11 cellular contexts compared by ENCODE assay signal in the genomic region with DNA sequence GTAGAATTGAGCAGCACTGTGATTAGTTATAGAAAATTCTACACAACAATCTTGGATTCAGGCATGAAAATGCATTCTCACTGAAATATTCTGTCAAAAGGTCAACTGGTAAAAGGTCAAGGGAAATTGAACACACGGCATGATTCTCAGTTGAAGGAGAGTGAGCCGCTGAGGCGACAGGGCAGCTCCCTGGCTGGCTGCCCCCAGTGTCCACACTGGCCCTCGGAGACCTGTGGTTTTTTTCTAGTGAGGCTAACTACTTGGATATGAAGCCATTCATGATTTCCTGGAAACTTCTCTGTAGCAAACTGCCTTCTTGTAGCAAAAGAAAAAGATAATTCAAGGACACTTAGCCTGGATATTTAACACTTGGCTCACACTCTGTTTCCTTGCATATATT. TPM values are rescaled to one million over a fixed set of nuclear protein-coding genes. Genes with fewer than 3 reads are reported as not detected.
DNase-seq lines count a peak whose midpoint lies in the region; ATAC-seq and TF ChIP-seq lines count a peak whose summit lies in the region.
"Had no signal": no experiment of that assay in that cellular context is flagged by ENCODE, and none has a peak within 500 bp of the region (broad histone marks: within the 10 kb centered on the region; RNA-seq: fewer than 3 reads in every experiment).

No MANE protein-coding gene starts in this region.

- dilution Hi-C loops in IMR-90 (cut with HindIII; ENCODE audit: low sequenced_read_pairs, unreplicated experiment) = no loop called here

- POLR2A ChIA-PET in IMR-90 (lab: Charles Lee; ENCODE audit: unreplicated experiment) = no interaction called here

- no peaks in the 10 kb centered on the region for H3K9me3 ChIP-seq in IMR-90 (ENCODE audit: control insufficient read depth, insufficient read depth, low read length)
- H3K9me3 ChIP-seq in breast epithelium = no peaks in the 10 kb centered on the region

- H3K4me1 Mint-ChIP-seq in activated naive CD4-positive, alpha-beta T cell treated with anti-CD3 and anti-CD28 coated beads for 36 hours (ENCODE audit: low read depth) = no peaks in the 10 kb centered on the region
- H3K4me1 Mint-ChIP-seq: naive thymus-derived CD8-positive, alpha-beta T cell had no signal

- H3K27me3 Mint-ChIP-seq in activated naive CD4-positive, alpha-beta T cell treated with anti-CD3 and anti-CD28 coated beads for 36 hours (ENCODE audit: low read depth) = peaks cover 4% of the 10 kb centered on the region

- H3K9me1 ChIP-seq in IMR-90 (ENCODE audit: insufficient read depth, low read length) = no peaks in the 10 kb centered on the region

- H3K4me1 ChIP-seq in IMR-90 (ENCODE audit: control insufficient read depth, insufficient read depth, low read length) (no peaks in the 10 kb centered on the region), breast epithelium (no peaks in the 10 kb centered on the region)

- no peak overlapping the region for H3K4ac ChIP-seq in IMR-90 (ENCODE audit: low read depth, low read length)

- TF ChIP-seq RAD21 in IMR-90 (IDR thresholded peaks at IDR 0.05; ENCODE audit: low read length) = no peak

- CTCF ChIA-PET in IMR-90 (lab: Yijun Ruan, JAX) = no interaction called here
- CTCF ChIA-PET in activated naive CD4-positive, alpha-beta T cell treated with anti-CD3 and anti-CD28 coated beads for 36 hours (lab: Charles Lee) = no interaction called here

- H3K27ac ChIP-seq in IMR-90 (ENCODE audit: insufficient read depth, low read length) (no peak overlapping the region), breast epithelium (peak overlapping the region; percentile 78 to 84)

- TF ChIP-seq CTCF in IMR-90 (conservative IDR thresholded peaks at IDR 0.05; ENCODE audit: low read depth, low read length) (no peak), breast epithelium (IDR thresholded peaks at IDR 0.05) (no peak)

- H2BK120ac ChIP-seq in IMR-90 (ENCODE audit: low read depth, low read length) = no peak overlapping the region

- H3K9ac ChIP-seq in IMR-90 (ENCODE audit: low read depth, low read length) = no peak overlapping the region

- H2BK5ac ChIP-seq in IMR-90 (ENCODE audit: low read depth, low read length, poor library complexity, severe bottlenecking) = no peak overlapping the region

- no peak overlapping the region for H3K18ac ChIP-seq in IMR-90 (ENCODE audit: low read depth, low read length)

- H3K27ac Mint-ChIP-seq in activated naive CD4-positive, alpha-beta T cell treated with anti-CD3 and anti-CD28 coated beads for 36 hours = no peak overlapping the region
- H3K27ac Mint-ChIP-seq: activated CD4-positive, alpha-beta memory T cell treated with anti-CD3 and anti-CD28 coated beads for 36 hours; naive thymus-derived CD8-positive, alpha-beta T cell had no signal

- H3K9me3 Mint-ChIP-seq in activated naive CD4-positive, alpha-beta T cell treated with anti-CD3 and anti-CD28 coated beads for 36 hours = no peaks in the 10 kb centered on the region
- H3K9me3 Mint-ChIP-seq: activated CD4-positive, alpha-beta memory T cell treated with anti-CD3 and anti-CD28 coated beads for 36 hours; naive thymus-derived CD8-positive, alpha-beta T cell had no signal

- H3K4me3 ChIP-seq in IMR-90 (ENCODE audit: insufficient read depth, low read depth, low read length) (no peak overlapping the region), breast epithelium (no peak overlapping the region)

- no peak overlapping the region for H2AK9ac ChIP-seq in IMR-90 (replicated peaks; ENCODE audit: low read depth, low read length, poor library complexity)

- in situ Hi-C loops in IMR-90 (cut with MboI; ENCODE audit: low sequenced_read_pairs) = no loop called here

- 36% methylated on average over 4 of the region's 4 CpGs; no CpG with 5 or more reads in 1 of the 2 experiments for WGBS in IMR-90 (ENCODE audit: extremely low coverage in 2 of 2, insufficient read length in 1 of 2), 2 experiments

- no peak overlapping the region for H3K14ac ChIP-seq in IMR-90 (replicated peaks; ENCODE audit: low read depth, low read length)

- no peak overlapping the region for H3K4me3 Mint-ChIP-seq in activated naive CD4-positive, alpha-beta T cell treated with anti-CD3 and anti-CD28 coated beads for 36 hours
- H3K4me3 Mint-ChIP-seq: activated CD4-positive, alpha-beta memory T cell treated with anti-CD3 and anti-CD28 coated beads for 36 hours; naive thymus-derived CD8-positive, alpha-beta T cell had no signal

- H2AK5ac ChIP-seq in IMR-90 (ENCODE audit: low read depth, low read length) = no peak overlapping the region

- no peak overlapping the region for H4K5ac ChIP-seq in IMR-90 (ENCODE audit: low read depth, low read length)

- H3K23ac ChIP-seq in IMR-90 (ENCODE audit: low read depth, low read length) = no peak overlapping the region

- H3K36me3 ChIP-seq in IMR-90 (ENCODE audit: control insufficient read depth, insufficient read depth, low read length) (no peaks in the 10 kb centered on the region), breast epithelium (no peaks in the 10 kb centered on the region)

- H3K79me1 ChIP-seq in IMR-90 (ENCODE audit: low read depth in 1 of 2, low read length in 2 of 2) = no peaks in the 10 kb centered on the region

- H3K27me3 ChIP-seq in IMR-90 (ENCODE audit: control insufficient read depth, insufficient read depth, low read length) (no peaks in the 10 kb centered on the region), breast epithelium (no peaks in the 10 kb centered on the region)

- H2AFZ ChIP-seq in IMR-90 (replicated peaks; ENCODE audit: low read length, poor library complexity) = no peak overlapping the region

- no peak for TF ChIP-seq POLR2A in IMR-90 (IDR thresholded peaks at IDR 0.05; ENCODE audit: low read depth, low read length)
- no peak for TF ChIP-seq POLR2A in breast epithelium (IDR thresholded peaks at IDR 0.05)

- no peak overlapping the region; a peak in 1 of 4 replicates for H4K8ac ChIP-seq in IMR-90 (ENCODE audit: low read depth in 2 of 2, low read length in 2 of 2)

- H3K56ac ChIP-seq in IMR-90 (ENCODE audit: extremely low read depth, insufficient read depth, low read length) = no peak overlapping the region

- intact Hi-C loops in IMR-90 (cut with micrococcal nuclease) = no loop called here
- intact Hi-C loops in breast epithelium (cut with DNase I; ENCODE audit: low total_unique reads) = no loop called here
- intact Hi-C loops in left colon (cut with DNase I, micrococcal nuclease) = no loop called here
- intact Hi-C loops in activated naive CD4-positive, alpha-beta T cell treated with anti-CD3 and anti-CD28 coated beads for 36 hours (cut with micrococcal nuclease) = no loop called here

- no peak overlapping the region for H2BK15ac ChIP-seq in IMR-90 (ENCODE audit: low read depth, low read length)

- DNase-seq in IMR-90 = no peak
- peak in 1 of 2 donors; percentile 18 for DNase-seq in breast epithelium (ENCODE audit: low spot score in 2 of 2)
- DNase-seq in left colon = peak; percentile 23 to 34
- peak; percentile 20 for DNase-seq in smooth muscle cell of the brain vasculature (ENCODE audit: low read depth, low spot score)
- DNase-seq in activated naive CD4-positive, alpha-beta T cell treated with anti-CD3 and anti-CD28 coated beads for 36 hours = no peak
- no peak for DNase-seq in EL
- DNase-seq: activated CD4-positive, alpha-beta memory T cell treated with anti-CD3 and anti-CD28 coated beads for 36 hours; naive thymus-derived CD8-positive, alpha-beta T cell; NK-92 treated with Interleukin-12 subunit alpha and Interleukin-12 subunit beta, amount 100 ng/mL, for 24 hours had no signal

- H3K4me2 ChIP-seq in IMR-90 (ENCODE audit: low read depth, low read length) = no peak overlapping the region

- no peak overlapping the region for H4K91ac ChIP-seq in IMR-90 (ENCODE audit: insufficient read depth, low read depth, low read length)

- ATAC-seq in IMR-90 (ENCODE audit: low read depth) = peak; percentile 27; the same call in 1 of the 2 replicates
- ATAC-seq in left colon = peak; percentile 78
- ATAC-seq in HG03521 (IDR thresholded peaks at IDR 0.05; ENCODE audit: unreplicated experiment) = no peak
- no peak for ATAC-seq in HG03095 (IDR thresholded peaks at IDR 0.05; ENCODE audit: unreplicated experiment)
- ATAC-seq: naive thymus-derived CD8-positive, alpha-beta T cell had no signal

- no TSS peak for BruUV-seq in IMR-90 (replicated peaks; lab: Mats Ljungman, UMichigan)

- no peak overlapping the region for H2BK20ac ChIP-seq in IMR-90 (ENCODE audit: low read depth, low read length)

- no peaks in the 10 kb centered on the region for H4K20me1 ChIP-seq in IMR-90 (ENCODE audit: insufficient read depth, low read length)

- H3K36me3 Mint-ChIP-seq in activated naive CD4-positive, alpha-beta T cell treated with anti-CD3 and anti-CD28 coated beads for 36 hours (ENCODE audit: low read depth) = no peaks in the 10 kb centered on the region
- H3K36me3 Mint-ChIP-seq: activated CD4-positive, alpha-beta memory T cell treated with anti-CD3 and anti-CD28 coated beads for 36 hours; naive thymus-derived CD8-positive, alpha-beta T cell had no signal

TF ChIP-seq in IMR-90, 13 proteins besides CTCF, POLR2A, EP300 and RAD21 (continues in another document):
- TF ChIP-seq RFX5 (IDR thresholded peaks at IDR 0.05; ENCODE audit: low read depth, low read length) (no peak), RCOR1 (IDR thresholded peaks at IDR 0.05; ENCODE audit: insufficient replicate concordance, low read length) (no peak), MAFK (IDR thresholded peaks at IDR 0.05; ENCODE audit: low read depth, low read length) (no peak), MXI1 (IDR thresholded peaks at IDR 0.05; ENCODE audit: borderline replicate concordance, low read depth, low read length) (no peak)
- TF ChIP-seq, protein P1, sequence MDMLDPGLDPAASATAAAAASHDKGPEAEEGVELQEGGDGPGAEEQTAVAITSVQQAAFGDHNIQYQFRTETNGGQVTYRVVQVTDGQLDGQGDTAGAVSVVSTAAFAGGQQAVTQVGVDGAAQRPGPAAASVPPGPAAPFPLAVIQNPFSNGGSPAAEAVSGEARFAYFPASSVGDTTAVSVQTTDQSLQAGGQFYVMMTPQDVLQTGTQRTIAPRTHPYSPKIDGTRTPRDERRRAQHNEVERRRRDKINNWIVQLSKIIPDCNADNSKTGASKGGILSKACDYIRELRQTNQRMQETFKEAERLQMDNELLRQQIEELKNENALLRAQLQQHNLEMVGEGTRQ (IDR thresholded peaks at IDR 0.05; ENCODE audit: low read depth, low read length) = no peak

RNA-seq across cellular contexts. Expression of gene AADACL2, which starts 37.2 kb away (rescaled TPM):
- total RNA-seq in IMR-90 (2012; rRNA removed) (not detected in 2 replicates), breast epithelium (under 1 TPM in 2 of 3 donors, not detected in 1; 0.16 to 0.73 TPM), left colon (under 1 TPM; 0.11 to 0.18 TPM)
- not detected in 2 replicates for polyA plus RNA-seq in IMR-90 (2012; rRNA removed)
- not detected in 2 replicates for polyA plus RNA-seq in IMR-90 (2012; cell fraction: cytosol; rRNA removed)
- not detected in 2 replicates for polyA plus RNA-seq in IMR-90 (2012; cell fraction: nucleus; rRNA removed; ENCODE audit: low replicate concordance)
- not detected for total RNA-seq in activated naive CD4-positive, alpha-beta T cell treated with anti-CD3 and anti-CD28 coated beads for 36 hours
- total RNA-seq: activated CD4-positive, alpha-beta memory T cell treated with anti-CD3 and anti-CD28 coated beads for 36 hours; naive thymus-derived CD8-positive, alpha-beta T cell had no signal
- polyA plus RNA-seq: naive thymus-derived CD8-positive, alpha-beta T cell had no signal

RNA-seq across cellular contexts. Expression of gene AADAC, which starts 43.0 kb away (rescaled TPM):
- not detected in 2 replicates for total RNA-seq in IMR-90 (2012; rRNA removed)
- polyA plus RNA-seq in IMR-90 (2012; rRNA removed) = not detected in 2 replicates
- not detected in 2 replicates for polyA plus RNA-seq in IMR-90 (2012; cell fraction: cytosol; rRNA removed)
- polyA plus RNA-seq in IMR-90 (2012; cell fraction: nucleus; rRNA removed; ENCODE audit: low replicate concordance) = not detected in 2 replicates
- total RNA-seq in breast epithelium = 1 to 10 TPM in 1 of 3 donors, not detected in 2; 4.5 TPM
- not detected for total RNA-seq in left colon
- total RNA-seq in activated naive CD4-positive, alpha-beta T cell treated with anti-CD3 and anti-CD28 coated beads for 36 hours = not detected
- total RNA-seq: activated CD4-positive, alpha-beta memory T cell treated with anti-CD3 and anti-CD28 coated beads for 36 hours; naive thymus-derived CD8-positive, alpha-beta T cell had no signal
- polyA plus RNA-seq: naive thymus-derived CD8-positive, alpha-beta T cell had no signal

Comparison
In these comparisons a context has a peak if more than half of its experiments do, and no peak if none do; other contexts are left out.
1. ATAC-seq: peak in IMR-90 (single experiment) and left colon (single experiment); none in HG03521 (single experiment) and HG03095 (single experiment).
2. DNase-seq: peak in left colon (2 of 2) and smooth muscle cell of the brain vasculature (single experiment); none in IMR-90 (single experiment), activated naive CD4-positive, alpha-beta T cell treated with anti-CD3 and anti-CD28 coated beads for 36 hours (single experiment) and EL (single experiment).